Comparison of ENCODE assay signal across 22 cellular contexts in the genomic region with DNA sequence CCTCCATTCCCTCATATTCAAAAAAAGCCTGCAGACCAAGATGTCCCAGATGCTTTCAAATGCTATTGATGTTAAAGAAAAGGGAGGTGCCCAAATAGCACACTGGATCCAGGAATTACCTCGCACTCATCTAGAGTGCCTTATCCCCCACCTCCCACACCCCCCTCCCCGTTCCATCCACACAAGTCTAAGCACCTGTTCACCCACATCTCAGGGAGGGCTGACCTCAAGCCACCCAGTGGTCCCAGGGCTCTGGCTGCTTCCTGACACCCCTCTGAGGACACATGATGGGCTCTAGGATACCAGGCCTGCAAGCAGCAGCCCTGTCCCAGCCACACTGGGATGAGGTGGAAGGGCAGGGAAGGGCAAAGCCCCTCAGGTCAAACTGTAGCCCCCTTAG. TPM values are rescaled to one million over a fixed set of nuclear protein-coding genes. Genes with fewer than 3 reads are reported as not detected.
DNase-seq lines count a peak whose midpoint lies in the region; ATAC-seq, FAIRE-seq and TF ChIP-seq lines count a peak whose summit lies in the region.
"Had no signal": no experiment of that assay in that cellular context is flagged by ENCODE, and none has a peak within 500 bp of the region (broad histone marks: within the 10 kb centered on the region; RNA-seq: fewer than 3 reads in every experiment).

No MANE protein-coding gene starts in this region.

- H4K20me1 ChIP-seq in H9 (ENCODE audit: control insufficient read depth, insufficient read depth, insufficient read length) (no peaks in the 10 kb centered on the region), H1 (replicated peaks in 1 of 2; ENCODE audit: control insufficient read depth in 1 of 2, insufficient read depth in 2 of 2, low read length in 2 of 2) (peaks cover 10 to 16% of the 10 kb centered on the region in 2 experiments), mammary epithelial cell (ENCODE audit: insufficient read depth, low read length) (no peaks in the 10 kb centered on the region)

- CTCF ChIA-PET in H1 (lab: Charles Lee; ENCODE audit: partially characterized antibody), result interaction anchor here (0.7 to 46.3 kb wide), 2 partner anchors 41 to 79 kb away, joined by 4 to 883 read pairs; no protein-coding TSS in a partner anchor
- CTCF ChIA-PET in mammary epithelial cell (lab: Charles Lee; ENCODE audit: low non-redundant PET), result no interaction called here

- TF ChIP-seq EP300 in H1 (IDR thresholded peaks at IDR 0.05; ENCODE audit: borderline replicate concordance in 1 of 2, low read depth in 2 of 2, low read length in 2 of 2), result no peak

- H3K36me3 Mint-ChIP-seq in H9 (ENCODE audit: insufficient read depth in 1 of 3, low read depth in 3 of 3), result peaks cover 9 to 22% (median 13%) of the 10 kb centered on the region in 3 experiments; a peak in 5 of 7 replicates
- H3K36me3 Mint-ChIP-seq: CD4-positive, alpha-beta memory T cell had no signal

- no peaks in the 10 kb centered on the region for H3K9me3 Mint-ChIP-seq in H9
- H3K9me3 Mint-ChIP-seq: CD4-positive, alpha-beta memory T cell had no signal

- H3K27me3 ChIP-seq in H9 (ENCODE audit: insufficient read depth, low read length), result no peaks in the 10 kb centered on the region
- no peaks in the 10 kb centered on the region for H3K27me3 ChIP-seq in H1 (replicated peaks in 1 of 4; ENCODE audit: control insufficient read depth in 3 of 4, extremely low read depth in 1 of 4, insufficient read depth in 3 of 4, low read length in 3 of 4)
- H3K27me3 ChIP-seq in tibial artery, result no peaks in the 10 kb centered on the region
- peaks cover 16% of the 10 kb centered on the region for H3K27me3 ChIP-seq in mammary epithelial cell (ENCODE audit: insufficient read depth, low read length)

- no peak for DNase-seq in H9
- DNase-seq in H1 (ENCODE audit: low read depth in 1 of 2, low spot score in 2 of 2), result no peak
- DNase-seq in myocyte (ENCODE audit: low read depth), result peak; percentile 14
- DNase-seq in tibial artery, result no peak
- DNase-seq in NCI-H345 (lab: John Stamatoyannopoulos, UW), result no peak
- DNase-seq in mammary epithelial cell, result no peak
- DNase-seq: Caco-2; CD4-positive, alpha-beta memory T cell; DMS 273 treated with DMSO at 0.1 percent for 48 hours; DMS79 treated with DMSO at 0.1 percent for 48 hours; HCEC 1CT; Karpas-422; NCI-H1417; NCI-H1694 treated with DMSO at 0.1 percent for 48 hours; NCI-H2227 treated with DMSO at 0.1 percent for 48 hours; NCI-H510A treated with DMSO at 0.1 percent for 48 hours; NCI-H748 treated with DMSO at 0.1 percent for 48 hours; PC-9; RPMI8226; SIG-M5 had no signal

- H3K27ac ChIP-seq in H9 (ENCODE audit: insufficient read length, low read depth, low read length), result no peak overlapping the region
- no peak overlapping the region for H3K27ac ChIP-seq in H1 (ENCODE audit: low read depth, low read length)
- peak overlapping the region; percentile 31 to 88 for H3K27ac ChIP-seq in tibial artery
- H3K27ac ChIP-seq in mammary epithelial cell (ENCODE audit: insufficient read depth, low read depth, low read length), result no peak overlapping the region
- H3K27ac ChIP-seq: PC-9 had no signal

- H2AK5ac ChIP-seq in H9 (ENCODE audit: insufficient read length, low read length), result no peak overlapping the region
- no peak overlapping the region for H2AK5ac ChIP-seq in H1 (ENCODE audit: low read depth, low read length)

- H4K5ac ChIP-seq in H9 (ENCODE audit: insufficient read length, low read depth, low read length) (no peak overlapping the region), H1 (ENCODE audit: insufficient read length, low read depth, low read length) (no peak overlapping the region)

- no peak overlapping the region for H3K4ac ChIP-seq in H9 (ENCODE audit: low read depth, low read length)
- H3K4ac ChIP-seq in H1 (replicated peaks; ENCODE audit: insufficient read length, low read depth, low read length), result no peak overlapping the region

- H3K18ac ChIP-seq in H9 (ENCODE audit: insufficient read length, low read depth, low read length) (no peak overlapping the region), H1 (ENCODE audit: extremely low read depth, low read length) (no peak overlapping the region)

- H3K4me3 ChIP-seq in H1 (ENCODE audit: extremely low read depth in 1 of 4, insufficient read depth in 2 of 4, low read depth in 3 of 4, low read length in 4 of 4) (no peak overlapping the region; a peak in 1 of 8 replicates), tibial artery (no peak overlapping the region), mammary epithelial cell (replicated peaks in 1 of 3; ENCODE audit: insufficient read depth in 1 of 3, low read depth in 2 of 3, low read length in 3 of 3) (no peak overlapping the region)
- H3K4me3 ChIP-seq: PC-9 had no signal

- H3K27ac Mint-ChIP-seq in H9, result peak overlapping the region in 2 of 3 experiments; percentile 44 to 70; a peak in 1 of 7 replicates
- H3K27ac Mint-ChIP-seq: CD4-positive, alpha-beta memory T cell had no signal

- FAIRE-seq in H1 (lab: Jason Lieb, UNC), result no peak

- peaks cover 44 to 45% of the 10 kb centered on the region in 2 experiments for H3K4me1 Mint-ChIP-seq in H9

- TF ChIP-seq CTCF in H9 (conservative IDR thresholded peaks at IDR 0.05) (no peak), H1 (IDR thresholded peaks at IDR 0.05; ENCODE audit: control extremely low read depth in 1 of 3, insufficient read depth in 1 of 3, low read depth in 1 of 3, low read length in 3 of 3) (no peak), tibial artery (IDR thresholded peaks at IDR 0.05) (no peak), mammary epithelial cell (conservative IDR thresholded peaks at IDR 0.05 in 1 of 2, IDR thresholded peaks at IDR 0.05 in 1 of 2; ENCODE audit: extremely low read depth in 1 of 2, insufficient read depth in 1 of 2, low read depth in 1 of 2, low read length in 2 of 2) (no peak)

- H2BK15ac ChIP-seq in H9 (ENCODE audit: low read depth, low read length) (no peak overlapping the region), H1 (ENCODE audit: low read length) (no peak overlapping the region)

- H3K36me3 ChIP-seq in H1 (ENCODE audit: control insufficient read depth in 2 of 4, insufficient read depth in 4 of 4, low read length in 3 of 4), result 0 out of 8 replicates have a peak, but pooled peaks cover 0 to 5% (median 0%) of the 10 kb centered on the region in 4 experiments
- no peaks in the 10 kb centered on the region for H3K36me3 ChIP-seq in tibial artery
- no peaks in the 10 kb centered on the region for H3K36me3 ChIP-seq in mammary epithelial cell (ENCODE audit: insufficient read depth, low read length)

- no TSS peak for BruUV-seq in mammary epithelial cell (replicated peaks; lab: Mats Ljungman, UMichigan)

- H3K56ac ChIP-seq in H9 (ENCODE audit: insufficient read length, low read depth, low read length) (no peak overlapping the region), H1 (replicated peaks; ENCODE audit: insufficient read length, low read depth, low read length) (no peak overlapping the region)

- dilution Hi-C loops in mammary epithelial cell (cut with HindIII; ENCODE audit: low sequenced_read_pairs), result loop anchor here (5.0 kb wide), 1 partner anchor 47 kb away; no protein-coding TSS in a partner anchor

- no CpG with 5 or more reads among the region's 2 CpGs for WGBS in H9 (ENCODE audit: extremely low coverage, insufficient read length, low lambda C conversion rate)
- 66% methylated on average over 2 of the region's 2 CpGs; no CpG with 5 or more reads in 1 of the 2 experiments for WGBS in H1 (ENCODE audit: extremely low coverage in 1 of 2, insufficient coverage in 1 of 2, insufficient read length in 1 of 2, insufficient replicate concordance in 2 of 2, low coverage in 1 of 2, low lambda C conversion rate in 2 of 2, missing lambda C conversion rate in 1 of 2), 2 experiments
- WGBS in mammary epithelial cell (ENCODE audit: low coverage, missing lambda C conversion rate), result no CpG with 5 or more reads among the region's 2 CpGs

- intact Hi-C loops in tibial artery (cut with DNase I; ENCODE audit: low total_unique reads) (no loop called here), mammary epithelial cell (cut with micrococcal nuclease) (no loop called here)

- H2AFZ ChIP-seq in H9 (ENCODE audit: low read length), result no peak overlapping the region
- no peak overlapping the region for H2AFZ ChIP-seq in H1 (ENCODE audit: low read length)
- no peak overlapping the region for H2AFZ ChIP-seq in mammary epithelial cell (ENCODE audit: low read depth, low read length)
- H2AFZ ChIP-seq: PC-9 had no signal

- H3K9ac ChIP-seq in H9 (ENCODE audit: extremely low read depth, insufficient read length, low read length), result no peak overlapping the region
- no peak overlapping the region for H3K9ac ChIP-seq in H1 (replicated peaks in 1 of 4; ENCODE audit: extremely low read depth in 1 of 4, low read depth in 3 of 4, low read length in 3 of 4)
- no peak overlapping the region for H3K9ac ChIP-seq in mammary epithelial cell (ENCODE audit: insufficient read depth, low read length)

- no peak overlapping the region for H3K4me2 ChIP-seq in H9 (ENCODE audit: insufficient read depth, insufficient read length, low read length)
- H3K4me2 ChIP-seq in H1 (ENCODE audit: insufficient read depth in 1 of 2, low read depth in 2 of 2, low read length in 2 of 2), result peak overlapping the region; percentile 18 to 94; a peak in 3 of 4 replicates
- H3K4me2 ChIP-seq in mammary epithelial cell (ENCODE audit: insufficient read depth, low read depth, low read length), result no peak overlapping the region
- H3K4me2 ChIP-seq: PC-9 had no signal

- H3K4me1 ChIP-seq in H9 (ENCODE audit: insufficient read depth, low read length) (peaks cover 14% of the 10 kb centered on the region; the same call in 1 of the 2 replicates), H1 (replicated peaks in 1 of 4; ENCODE audit: control insufficient read depth in 3 of 4, insufficient read depth in 4 of 4, low read length in 3 of 4) (peaks cover 19 to 30% (median 24%) of the 10 kb centered on the region in 4 experiments), tibial artery (peaks cover 0 to 51% (median 5%) of the 10 kb centered on the region in 4 donors), mammary epithelial cell (ENCODE audit: insufficient read depth, low read length) (peaks cover under 1% of the 10 kb centered on the region)
- H3K4me1 ChIP-seq: Caco-2 had no signal

- H2BK5ac ChIP-seq in H9 (ENCODE audit: insufficient read length, low read length) (no peak overlapping the region), H1 (ENCODE audit: low read depth, low read length) (no peak overlapping the region)

- TF ChIP-seq RAD21 in H1 (IDR thresholded peaks at IDR 0.05 in 1 of 2, conservative IDR thresholded peaks at IDR 0.05 in 1 of 2; ENCODE audit: low read depth in 2 of 2, low read length in 2 of 2), result no peak

- H2BK120ac ChIP-seq in H9 (ENCODE audit: low read depth, low read length, poor library complexity, severe bottlenecking), result no peak overlapping the region
- H2BK120ac ChIP-seq in H1 (replicated peaks; ENCODE audit: low read depth, low read length), result no peak overlapping the region

- no peak overlapping the region for H4K8ac ChIP-seq in H9 (replicated peaks; ENCODE audit: insufficient read length, low read depth, low read length)
- H4K8ac ChIP-seq in H1 (ENCODE audit: extremely low read depth, insufficient read depth, low read length), result no peak overlapping the region

- peaks cover 77% of the 10 kb centered on the region for H3K79me2 ChIP-seq in H9 (ENCODE audit: insufficient read depth, low read length)
- peaks cover 65 to 96% of the 10 kb centered on the region in 2 experiments for H3K79me2 ChIP-seq in H1 (ENCODE audit: control insufficient read depth in 1 of 2, insufficient read depth in 2 of 2, low read length in 2 of 2)
- H3K79me2 ChIP-seq in mammary epithelial cell (ENCODE audit: insufficient read depth, low read length), result no peaks in the 10 kb centered on the region

- H3K23ac ChIP-seq in H9 (ENCODE audit: insufficient read length, low read depth, low read length) (no peak overlapping the region), H1 (ENCODE audit: insufficient read length) (no peak overlapping the region)

- H3K27me3 Mint-ChIP-seq in H9 (ENCODE audit: low read depth), result no peaks in the 10 kb centered on the region

- peaks cover 3% of the 10 kb centered on the region for H3K79me1 ChIP-seq in H9 (ENCODE audit: insufficient read depth, low read depth, low read length, poor library complexity, severe bottlenecking)
- H3K79me1 ChIP-seq in H1 (ENCODE audit: low read depth, low read length), result peaks cover 10% of the 10 kb centered on the region; the same call in 1 of the 2 replicates

- no peak for ATAC-seq in HG03045 (IDR thresholded peaks at IDR 0.05; ENCODE audit: unreplicated experiment)
- ATAC-seq: SK-N-SH treated with all-trans-retinoic acid at 6 μM for 48 hours had no signal

- POLR2A ChIA-PET in H1 (lab: Charles Lee; ENCODE audit: partially characterized antibody), result interaction anchor here (0.9 to 3.8 kb wide), 8 partner anchors 9 to 49 kb away, joined by 3 to 46 read pairs (median 6); no protein-coding TSS in a partner anchor

- H2BK12ac ChIP-seq in H9 (ENCODE audit: insufficient read length, low read depth, low read length) (no peak overlapping the region), H1 (ENCODE audit: low read depth, low read length) (no peak overlapping the region)

- H3K9me3 ChIP-seq in H9 (ENCODE audit: control insufficient read depth, low read depth, low read length) (no peaks in the 10 kb centered on the region), H1 (ENCODE audit: insufficient read depth in 2 of 2, low read depth in 1 of 2, low read length in 1 of 2) (no peaks in the 10 kb centered on the region), tibial artery (no peaks in the 10 kb centered on the region), mammary epithelial cell (replicated peaks; ENCODE audit: insufficient read depth, low read length) (no peaks in the 10 kb centered on the region)
- H3K9me3 ChIP-seq: Caco-2 had no signal

- H4K91ac ChIP-seq in H9 (ENCODE audit: insufficient read length, low read depth, low read length) (no peak overlapping the region), H1 (replicated peaks; ENCODE audit: insufficient read length, low read length) (no peak overlapping the region)

- no peak for TF ChIP-seq POLR2A in H1 (IDR thresholded peaks at IDR 0.05; ENCODE audit: control extremely low read depth in 1 of 2, low read depth in 2 of 2, low read length in 2 of 2)

- H3K14ac ChIP-seq in H9 (ENCODE audit: insufficient read depth, low read length) (no peak overlapping the region; the same call in 1 of the 2 replicates), H1 (ENCODE audit: insufficient read length) (no peak overlapping the region)

- no peak overlapping the region for H3T11ph ChIP-seq in H9 (ENCODE audit: low read length)

- H2BK20ac ChIP-seq in H9 (ENCODE audit: low read depth, low read length, poor library complexity, severe bottlenecking), result no peak overlapping the region
- H2BK20ac ChIP-seq in H1 (ENCODE audit: low read length), result no peak overlapping the region

- H3K23me2 ChIP-seq in H9 (ENCODE audit: insufficient read length, low read depth, low read length, poor library complexity, severe bottlenecking) (peaks cover 9% of the 10 kb centered on the region), H1 (ENCODE audit: low read depth, low read length) (peaks cover 14% of the 10 kb centered on the region)

- H3K4me3 Mint-ChIP-seq in H9, result no peak overlapping the region
- H3K4me3 Mint-ChIP-seq: CD4-positive, alpha-beta memory T cell had no signal

- in situ Hi-C loops in mammary epithelial cell (cut with MboI; ENCODE audit: low sequenced_read_pairs in 2 of 2), result no loop called here

RNA-seq across cellular contexts. Expression of a gene that starts 4.8 kb away (rescaled TPM):
- total RNA-seq in H9 (2021) (181 and 185 TPM in 2 replicates), myocyte (not detected in 2 replicates), mammary epithelial cell (not detected)
- total RNA-seq in H1 (2021; fragmentation: NEBNext Ultra II Directional; extraction: Animal tissue kit (Norgen Biotek cat#: 25700)), result 238 and 243 TPM in 2 replicates
- polyA plus RNA-seq in H1 (2011; rRNA removed) (55.8 and 104 TPM in 2 replicates), mammary epithelial cell (0.03 TPM)
- polyA plus RNA-seq in H1 (2011; cell fraction: cytosol; rRNA removed), result 31.2 TPM
- polyA plus RNA-seq in H1 (2011; cell fraction: nucleus; rRNA removed), result 88.9 TPM
- polyA plus RNA-seq in H1 (2012, experiment 1 of 2), result 145 to 173 TPM (median 167 TPM) in 4 replicates
- polyA plus RNA-seq in H1 (2012, experiment 2 of 2), result 212 TPM
- polyA plus RNA-seq in H1 (2013, experiment 1 of 2), result 218 TPM
- polyA plus RNA-seq in H1 (2013, experiment 2 of 2), result 220 TPM
- 28.4 and 38.8 TPM in 2 replicates for polyA minus RNA-seq in H1 (2011; rRNA and poly(A)+ RNA removed)
- polyA minus RNA-seq in H1 (2011; cell fraction: cytosol; rRNA and poly(A)+ RNA removed), result 90.8 TPM
- 44.7 TPM for polyA minus RNA-seq in H1 (2011; cell fraction: nucleus; rRNA and poly(A)+ RNA removed)
- 0.10 TPM for polyA plus RNA-seq in myocyte (2012)
- polyA minus RNA-seq in mammary epithelial cell, result not detected
- total RNA-seq: CD4-positive, alpha-beta memory T cell had no signal
- polyA plus RNA-seq: CD4-positive, alpha-beta memory T cell had no signal

RNA-seq across cellular contexts. Expression of a gene that starts 54.8 kb away (rescaled TPM):
- total RNA-seq in H9 (2021), result 64.0 and 74.4 TPM in 2 replicates
- 136 and 138 TPM in 2 replicates for total RNA-seq in H1 (2021; fragmentation: NEBNext Ultra II Directional; extraction: Animal tissue kit (Norgen Biotek cat#: 25700))
- 73.3 and 109 TPM in 2 replicates for polyA plus RNA-seq in H1 (2011; rRNA removed)
- polyA plus RNA-seq in H1 (2011; cell fraction: cytosol; rRNA removed), result 187 TPM
- 354 TPM for polyA plus RNA-seq in H1 (2011; cell fraction: nucleus; rRNA removed)
- polyA plus RNA-seq in H1 (2012, experiment 1 of 2), result 86.6 to 119 TPM (median 110 TPM) in 4 replicates
- 48.2 TPM for polyA plus RNA-seq in H1 (2012, experiment 2 of 2)
- polyA plus RNA-seq in H1 (2013, experiment 1 of 2), result 97.6 TPM
- 85.4 TPM for polyA plus RNA-seq in H1 (2013, experiment 2 of 2)
- 36.6 and 38.3 TPM in 2 replicates for polyA minus RNA-seq in H1 (2011; rRNA and poly(A)+ RNA removed)
- polyA minus RNA-seq in H1 (2011; cell fraction: cytosol; rRNA and poly(A)+ RNA removed), result 57.2 TPM
- polyA minus RNA-seq in H1 (2011; cell fraction: nucleus; rRNA and poly(A)+ RNA removed), result 83.5 TPM
- total RNA-seq in myocyte, result 8.9 and 13.5 TPM in 2 replicates
- 7.4 TPM for polyA plus RNA-seq in myocyte (2012)
- 10 to 100 TPM in 1 of 2 donors, under 1 TPM in 1; 0.83 to 17.3 TPM for total RNA-seq in mammary epithelial cell
- 10.7 TPM for polyA plus RNA-seq in mammary epithelial cell
- polyA minus RNA-seq in mammary epithelial cell, result 7.1 TPM
- polyA plus RNA-seq: CD4-positive, alpha-beta memory T cell had no signal

Comparison
In these comparisons a context has a peak if more than half of its experiments do, and no peak if none do; other contexts are left out.
1. H3K27ac ChIP-seq: peak in tibial artery (2 of 2); none in H9 (single experiment), H1 (single experiment) and mammary epithelial cell (single experiment).
2. H3K4me2 ChIP-seq: peak in H1 (2 of 2); none in H9 (single experiment) and mammary epithelial cell (single experiment).
3. RNA of a gene that starts 4.8 kb away (total RNA-seq): 238 to 243 TPM in H1 and 181 to 185 TPM in H9; not detected in mammary epithelial cell and not detected in myocyte; every median in the first group is over 100 times any median in the second.